In the genomic region with DNA sequence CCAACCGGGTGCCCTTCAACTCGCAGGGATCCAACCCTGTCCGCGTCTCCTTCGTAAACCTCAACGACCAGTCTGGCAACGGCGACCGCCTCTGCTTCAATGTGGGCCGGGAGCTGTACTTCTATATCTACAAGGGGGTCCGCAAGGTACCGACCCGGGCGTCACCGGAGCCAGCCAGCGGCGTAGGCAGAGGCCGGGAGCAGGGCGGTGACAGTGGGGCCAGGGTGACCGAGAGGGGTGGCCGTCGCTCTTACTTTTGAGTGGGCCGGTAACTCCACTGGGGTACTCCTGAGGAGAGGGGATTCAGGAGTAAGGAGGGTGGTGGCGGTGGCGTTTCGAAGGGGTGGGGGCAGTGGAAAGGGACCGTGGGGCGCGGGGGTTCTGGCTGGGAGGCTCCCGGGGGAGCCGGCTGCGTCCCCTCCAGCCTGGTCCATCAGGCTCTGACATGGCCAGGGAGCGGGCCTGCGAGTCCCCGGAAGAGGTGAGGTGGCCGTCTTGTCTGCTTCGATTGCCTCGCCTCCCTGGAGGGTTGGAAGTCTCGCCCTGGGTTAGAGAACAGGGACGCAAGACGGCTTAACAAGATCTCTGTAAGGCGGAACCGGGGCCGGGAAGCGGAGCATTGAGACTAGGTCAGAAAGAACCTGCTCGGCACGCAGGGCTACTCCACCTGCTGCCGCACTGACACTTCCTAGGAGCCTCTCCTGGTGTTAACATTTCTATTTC, we compare ENCODE assay signal across 8 cellular contexts. TPM values are rescaled to one million over a fixed set of nuclear protein-coding genes. Genes with fewer than 3 reads are reported as not detected.
DNase-seq lines count a peak whose midpoint lies in the region; ATAC-seq and TF ChIP-seq lines count a peak whose summit lies in the region.

No MANE protein-coding gene starts in this region.

- H3K27me3 Mint-ChIP-seq in activated CD8-positive, alpha-beta T cell treated with anti-CD3 and anti-CD28 coated beads for 36 hours: no peaks in the 10 kb centered on the region
- peaks cover 12% of the 10 kb centered on the region for H3K27me3 Mint-ChIP-seq in endothelial cell (ENCODE audit: unreplicated experiment)

- DNase-seq in EH (ENCODE audit: low read depth): peak; percentile 61
- DNase-seq in KBM-7: peak; percentile 35
- peak; percentile 49 for DNase-seq in activated CD8-positive, alpha-beta T cell treated with anti-CD3 and anti-CD28 coated beads for 36 hours
- DNase-seq in endothelial cell (ENCODE audit: low spot score): peak; percentile 28
- DNase-seq in mucosa of gallbladder (ENCODE audit: low spot score): peak; percentile 31
- DNase-seq in stimulated activated naive CD8-positive, alpha-beta T cell treated with anti-CD3 and anti-CD28 coated beads, Interleukin-15, Interleukin-2, amounts not matched to agents 100 U/mL and 50 U/mL, for 24 hours: peak; percentile 37
- DNase-seq in NCI-H1092 treated with DMSO at 0.1 percent for 48 hours (lab: John Stamatoyannopoulos, UW): no peak

- H3K4me3 Mint-ChIP-seq in activated CD8-positive, alpha-beta T cell treated with anti-CD3 and anti-CD28 coated beads for 36 hours: peak overlapping the region; percentile 98
- peak overlapping the region; percentile 95 for H3K4me3 Mint-ChIP-seq in endothelial cell (ENCODE audit: unreplicated experiment)

- POLR2A ChIA-PET in activated CD8-positive, alpha-beta T cell treated with anti-CD3 and anti-CD28 coated beads for 36 hours (lab: Charles Lee): interaction anchor here (0.5 to 1.7 kb wide), 4 partner anchors 15 to 85 kb away, joined by 3 to 9 read pairs (median 3); no protein-coding TSS in a partner anchor

- H3K36me3 Mint-ChIP-seq in activated CD8-positive, alpha-beta T cell treated with anti-CD3 and anti-CD28 coated beads for 36 hours (ENCODE audit: low read depth): peaks cover 5% of the 10 kb centered on the region
- no peaks in the 10 kb centered on the region for H3K36me3 Mint-ChIP-seq in endothelial cell (ENCODE audit: low read depth, unreplicated experiment)

- no peak for TF ChIP-seq CTCF in activated CD8-positive, alpha-beta T cell treated with anti-CD3 and anti-CD28 coated beads for 36 hours (IDR thresholded peaks at IDR 0.05)
- no peak for TF ChIP-seq CTCF in endothelial cell (IDR thresholded peaks at IDR 0.05; ENCODE audit: unreplicated experiment)

- intact Hi-C loops in activated CD8-positive, alpha-beta T cell treated with anti-CD3 and anti-CD28 coated beads for 36 hours (cut with micrococcal nuclease): no loop called here

- H3K4me1 Mint-ChIP-seq in activated CD8-positive, alpha-beta T cell treated with anti-CD3 and anti-CD28 coated beads for 36 hours (ENCODE audit: low read depth): peaks cover 25% of the 10 kb centered on the region
- H3K4me1 Mint-ChIP-seq in endothelial cell (ENCODE audit: unreplicated experiment): peaks cover 13% of the 10 kb centered on the region

- in situ Hi-C loops in KBM-7 (cut with MboI; ENCODE audit: low pct_unique_long_range_greater_than_20kb, low sequenced_read_pairs): no loop called here

- peak overlapping the region; percentile 97 for H3K27ac Mint-ChIP-seq in activated CD8-positive, alpha-beta T cell treated with anti-CD3 and anti-CD28 coated beads for 36 hours
- H3K27ac Mint-ChIP-seq in endothelial cell (ENCODE audit: unreplicated experiment): peak overlapping the region; percentile 84

- ATAC-seq in GM21576 (IDR thresholded peaks at IDR 0.05; ENCODE audit: unreplicated experiment): peak; percentile 10
- ATAC-seq in activated CD8-positive, alpha-beta T cell treated with anti-CD3 and anti-CD28 coated beads for 36 hours: peak; percentile 2
- peak; percentile 7 for ATAC-seq in stimulated activated naive CD8-positive, alpha-beta T cell treated with anti-CD3 and anti-CD28 coated beads, Interleukin-15, Interleukin-2, amounts not matched to agents 100 U/mL and 50 U/mL, for 24 hours

- H3K9me3 Mint-ChIP-seq in activated CD8-positive, alpha-beta T cell treated with anti-CD3 and anti-CD28 coated beads for 36 hours: no peaks in the 10 kb centered on the region
- H3K9me3 Mint-ChIP-seq in endothelial cell (ENCODE audit: unreplicated experiment): no peaks in the 10 kb centered on the region

- CTCF ChIA-PET in activated CD8-positive, alpha-beta T cell treated with anti-CD3 and anti-CD28 coated beads for 36 hours (lab: Charles Lee): interaction anchor here (0.9 to 1.7 kb wide), 3 partner anchors 19 to 42 kb away, joined by 3 read pairs; no protein-coding TSS in a partner anchor

RNA-seq across cellular contexts. Expression of gene WDR20, which starts 0.5 kb away (rescaled TPM):
- total RNA-seq in activated CD8-positive, alpha-beta T cell treated with anti-CD3 and anti-CD28 coated beads for 36 hours: 10 to 100 TPM; 18.5 to 21.6 TPM
- total RNA-seq in endothelial cell (ENCODE audit: unreplicated experiment) (28.5 TPM), mucosa of gallbladder (33.7 TPM)

RNA-seq across cellular contexts. Expression of gene HSP90AA1, which starts 53.3 kb away (rescaled TPM):
- 1,000 to 10,000 TPM; 1,101 to 1,115 TPM for total RNA-seq in activated CD8-positive, alpha-beta T cell treated with anti-CD3 and anti-CD28 coated beads for 36 hours
- total RNA-seq in endothelial cell (ENCODE audit: unreplicated experiment): 246 TPM
- total RNA-seq in mucosa of gallbladder: 818 TPM
